In genomic region chr11:45102810-45103621, GRCh38 we compare ENCODE assay signal across 8 cellular contexts. TPM values are rescaled to one million over a fixed set of nuclear protein-coding genes. Genes with fewer than 3 reads are reported as not detected.
DNase-seq lines count a peak whose midpoint lies in the region; ATAC-seq and TF ChIP-seq lines count a peak whose summit lies in the region.

No MANE protein-coding gene starts in this region.

- H3K27ac ChIP-seq in lower lobe of right lung = no peak overlapping the region

- H3K36me3 ChIP-seq in lower lobe of right lung = no peaks in the 10 kb centered on the region

- H3K9me3 ChIP-seq in lower lobe of right lung = no peaks in the 10 kb centered on the region

- H3K4me3 ChIP-seq in choroid plexus epithelial cell (ENCODE audit: low read depth, low read length) (peak overlapping the region; percentile 39), lower lobe of right lung (no peak overlapping the region)

- H3K27me3 ChIP-seq in lower lobe of right lung (ENCODE audit: low read depth) = no peaks in the 10 kb centered on the region

- peak; percentile 99 for TF ChIP-seq CTCF in choroid plexus epithelial cell (conservative IDR thresholded peaks at IDR 0.05; ENCODE audit: low read depth, low read length)
- TF ChIP-seq CTCF in lower lobe of right lung (IDR thresholded peaks at IDR 0.05) = peak; percentile 96

- ATAC-seq in HG02623 (IDR thresholded peaks at IDR 0.05; ENCODE audit: unreplicated experiment) (peak; percentile 85), lower lobe of right lung (peak; percentile 73 to 75)

- H3K4me1 ChIP-seq in lower lobe of right lung = peaks cover 10% of the 10 kb centered on the region

- DNase-seq in NCI-H510A treated with DMSO at 0.1 percent for 48 hours (lab: John Stamatoyannopoulos, UW) (peak; percentile 7), NCI-H510A (lab: John Stamatoyannopoulos, UW) (no peak), NCI-H2196 treated with DMSO at 0.1 percent for 48 hours (lab: John Stamatoyannopoulos, UW; ENCODE audit: unreplicated experiment) (peak; percentile 63), choroid plexus epithelial cell (ENCODE audit: low read depth) (peak; percentile 90), lower lobe of right lung (no peak)
- peak; percentile 48 for DNase-seq in activated CD4-positive, alpha-beta T cell treated with anti-CD3 and anti-CD28 coated beads for 1 hour
- peak; percentile 42 to 51 for DNase-seq in stimulated activated CD8-positive, alpha-beta memory T cell treated with anti-CD3 and anti-CD28 coated beads, Interleukin-2, amount 100 ng/mL, for 48 hours (ENCODE audit: low read depth in 2 of 2)

- intact Hi-C loops in lower lobe of right lung (cut with DNase I) = loop anchor here (5.0 kb wide), 1 partner anchor 166 kb away; no protein-coding TSS in a partner anchor

RNA-seq across cellular contexts. Expression of gene PRDM11, which starts 43.4 kb away (rescaled TPM):
- 15.1 TPM for total RNA-seq in lower lobe of right lung

Comparison
In these comparisons a context has a peak if more than half of its experiments do, and no peak if none do; other contexts are left out.
1. DNase-seq: peak in NCI-H510A treated with DMSO at 0.1 percent for 48 hours (single experiment), NCI-H2196 treated with DMSO at 0.1 percent for 48 hours (single experiment), activated CD4-positive, alpha-beta T cell treated with anti-CD3 and anti-CD28 coated beads for 1 hour (single experiment), choroid plexus epithelial cell (single experiment) and stimulated activated CD8-positive, alpha-beta memory T cell treated with anti-CD3 and anti-CD28 coated beads, Interleukin-2, amount 100 ng/mL, for 48 hours (2 of 2); none in NCI-H510A (single experiment) and lower lobe of right lung (single experiment).